ENCODE assay signal across 20 cellular contexts in genomic region chr6:10399451-10399850, GRCh38. TPM values are rescaled to one million over a fixed set of nuclear protein-coding genes. Genes with fewer than 3 reads are reported as not detected.
"Had no signal": no experiment of that assay in that cellular context is flagged by ENCODE, and none has a peak within 500 bp of the region (broad histone marks: within the 10 kb centered on the region; RNA-seq: fewer than 3 reads in every experiment).

No MANE protein-coding gene starts in this region.

- H3K27ac Mint-ChIP-seq: activated CD4-positive, alpha-beta memory T cell treated with anti-CD3 and anti-CD28 coated beads for 36 hours; activated CD4-positive, alpha-beta T cell treated with anti-CD3 and anti-CD28 coated beads for 36 hours; activated CD8-positive, alpha-beta memory T cell treated with anti-CD3 and anti-CD28 coated beads, Interleukin-2, amount 10 ng/mL, durations not matched to agents 7 days and 5 days; activated naive CD4-positive, alpha-beta T cell treated with anti-CD3 and anti-CD28 coated beads, Interleukin-2, amount 10 ng/mL, durations not matched to agents 7 days and 5 days; activated T-helper 2 cell treated with anti-CD3 and anti-CD28 coated beads, Interferon-gamma antibody, Interleukin-2, Interleukin-4, amounts not matched to agents 10 μg/mL and 5 μg/mL and 100 μg/mL, durations not matched to agents 14 hours and 24 hours and 36 hours; effector memory CD8-positive, alpha-beta T cell; nephron progenitor cell; T-helper 17 cell had no signal

- H3K9me3 ChIP-seq: ascending aorta, left ventricle myocardium inferior, sigmoid colon, thyroid gland, uterus had no signal

- ATAC-seq: activated CD4-positive, alpha-beta T cell treated with anti-CD3 and anti-CD28 coated beads for 36 hours; activated CD8-positive, alpha-beta memory T cell treated with anti-CD3 and anti-CD28 coated beads, Interleukin-2, amount 10 ng/mL, durations not matched to agents 7 days and 5 days; effector memory CD8-positive, alpha-beta T cell; T-helper 17 cell had no signal

- H3K27ac ChIP-seq: ascending aorta, left ventricle myocardium inferior, sigmoid colon, thyroid gland, uterus had no signal

- H3K4me3 ChIP-seq: ascending aorta, left ventricle myocardium inferior, sigmoid colon, thyroid gland, uterus had no signal

- FAIRE-seq: kidney had no signal

- H3K36me3 ChIP-seq: ascending aorta, left ventricle myocardium inferior, sigmoid colon, thyroid gland, uterus had no signal

- DNase-seq: activated CD4-positive, alpha-beta memory T cell treated with anti-CD3 and anti-CD28 coated beads for 36 hours; activated CD4-positive, alpha-beta T cell treated with anti-CD3 and anti-CD28 coated beads for 36 hours; activated CD8-positive, alpha-beta memory T cell treated with anti-CD3 and anti-CD28 coated beads, Interleukin-2, amount 10 ng/mL, durations not matched to agents 7 days and 5 days; activated naive CD4-positive, alpha-beta T cell treated with anti-CD3 and anti-CD28 coated beads, Interleukin-2, amount 10 ng/mL, durations not matched to agents 7 days and 5 days; activated T-cell treated with anti-CD3 and anti-CD28 coated beads, Interleukin-2, amount 50 U/mL, for 1 hour; dermis blood vessel endothelial cell; effector memory CD8-positive, alpha-beta T cell; erythroblast; kidney; left ventricle myocardium inferior; nephron progenitor cell; sigmoid colon; stimulated activated CD4-positive, alpha-beta T cell treated with anti-CD3 and anti-CD28 coated beads, Interleukin-12 subunit alpha, Interleukin-12 subunit beta, amount 100 ng/mL, for 4 hours; stimulated activated CD4-positive, alpha-beta T cell treated with anti-CD3 and anti-CD28 coated beads, Interleukin-2, amount 100 ng/mL, for 24 hours; T-helper 17 cell; thyroid gland; uterus had no signal

- H3K9me3 Mint-ChIP-seq: nephron progenitor cell had no signal

- H3K27me3 ChIP-seq: ascending aorta had no signal

- H3K4me3 Mint-ChIP-seq: activated CD4-positive, alpha-beta memory T cell treated with anti-CD3 and anti-CD28 coated beads for 36 hours; activated CD4-positive, alpha-beta T cell treated with anti-CD3 and anti-CD28 coated beads for 36 hours; activated CD8-positive, alpha-beta memory T cell treated with anti-CD3 and anti-CD28 coated beads, Interleukin-2, amount 10 ng/mL, durations not matched to agents 7 days and 5 days; activated naive CD4-positive, alpha-beta T cell treated with anti-CD3 and anti-CD28 coated beads, Interleukin-2, amount 10 ng/mL, durations not matched to agents 7 days and 5 days; effector memory CD8-positive, alpha-beta T cell; T-helper 17 cell had no signal

RNA-seq across cellular contexts. Expression of gene TFAP2A, which starts 15.4 kb away (rescaled TPM):
- total RNA-seq: omental fat pad had no signal
